Comparison of ENCODE assay signal across 27 cellular contexts in genomic region chr3:34938784-34939183, GRCh38.
DNase-seq lines count a peak whose midpoint lies in the region; ATAC-seq and TF ChIP-seq lines count a peak whose summit lies in the region.
"Had no signal": no experiment of that assay in that cellular context is flagged by ENCODE, and none has a peak within 500 bp of the region (broad histone marks: within the 10 kb centered on the region; RNA-seq: fewer than 3 reads in every experiment).

No MANE protein-coding gene starts in this region.

- H3K36me3 ChIP-seq in SK-N-SH (replicated peaks in 1 of 2; ENCODE audit: control insufficient read depth in 1 of 2, insufficient read depth in 2 of 2, low read length in 1 of 2): no peaks in the 10 kb centered on the region
- H3K36me3 ChIP-seq: BE2C; BLaER1; BLaER1 treated with 17β-estradiol and CSF1 and Interleukin-3, amounts not matched to agents 10 nM and 100 nM had no signal

- no peaks in the 10 kb centered on the region for H3F3A ChIP-seq in SK-N-SH (replicated peaks; ENCODE audit: insufficient read depth)

- H3K79me2 ChIP-seq in SK-N-SH (ENCODE audit: insufficient read depth): no peaks in the 10 kb centered on the region

- no peak for TF ChIP-seq EP300 in SK-N-SH (IDR thresholded peaks at IDR 0.05; ENCODE audit: borderline replicate concordance in 1 of 2, low read depth in 1 of 2, low read length in 1 of 2)

- 21% methylated on average over 1 of the region's 1 CpG for WGBS in SK-N-SH (ENCODE audit: low lambda C conversion rate)

- ATAC-seq in SK-N-SH treated with all-trans-retinoic acid at 6 μM for 48 hours: no peak
- ATAC-seq: A549; CD8-positive, alpha-beta T cell had no signal

- POLR2A ChIA-PET in SK-N-SH (lab: Yijun Ruan, JAX): no interaction called here

- H3K9me2 ChIP-seq in SK-N-SH: no peaks in the 10 kb centered on the region

- H4K20me1 ChIP-seq in SK-N-SH (ENCODE audit: insufficient read depth): no peaks in the 10 kb centered on the region
- H4K20me1 ChIP-seq: BLaER1; BLaER1 treated with 17β-estradiol and CSF1 and Interleukin-3, amounts not matched to agents 10 nM and 100 nM had no signal

- no peaks in the 10 kb centered on the region; a peak in 1 of 4 replicates for H3K4me1 ChIP-seq in SK-N-SH (ENCODE audit: control insufficient read depth in 1 of 2, insufficient read depth in 2 of 2, low read depth in 1 of 2, low read length in 1 of 2)
- H3K4me1 ChIP-seq: A549; BE2C; BLaER1; BLaER1 treated with 17β-estradiol and CSF1 and Interleukin-3, amounts not matched to agents 10 nM and 100 nM; Caco-2 had no signal

- no peaks in the 10 kb centered on the region; the same call in 1 of the 2 replicates for H3K9me3 ChIP-seq in SK-N-SH
- H3K9me3 ChIP-seq: A549, BE2C, BLaER1, Caco-2 had no signal

- H3K9ac ChIP-seq in SK-N-SH: no peak overlapping the region
- H3K9ac ChIP-seq: BLaER1; BLaER1 treated with 17β-estradiol and CSF1 and Interleukin-3, amounts not matched to agents 10 nM and 100 nM had no signal

- TF ChIP-seq CTCF in SK-N-SH (IDR thresholded peaks at IDR 0.05): no peak

- DNase-seq in SK-N-SH: no peak
- DNase-seq: 8988T; ACHN; AML-193; BE2C; C1 segment of cervical spinal cord; Caco-2; Calu3; CD4-positive, alpha-beta memory T cell; CD4-positive, alpha-beta T cell; CD4-positive, CD25-positive, alpha-beta regulatory T cell; CD8-positive, alpha-beta memory T cell; CD8-positive, alpha-beta T cell; COR-L47; DMS 273 treated with DMSO at 0.1 percent for 48 hours; DMS153; DMS53; DMS79; DMS79 treated with DMSO at 0.1 percent for 48 hours; DND-41; EL had no signal

- no peak overlapping the region for H3K4me2 ChIP-seq in SK-N-SH
- H3K4me2 ChIP-seq: A549; BLaER1; BLaER1 treated with 17β-estradiol and CSF1 and Interleukin-3, amounts not matched to agents 10 nM and 100 nM had no signal

- CTCF ChIA-PET in SK-N-SH (lab: Yijun Ruan, JAX): no interaction called here

- no peak overlapping the region for H3K27ac ChIP-seq in SK-N-SH (ENCODE audit: low read depth in 2 of 2, low read length in 1 of 2)
- H3K27ac ChIP-seq: 22Rv1; A549; BLaER1; BLaER1 treated with 17β-estradiol and CSF1 and Interleukin-3, amounts not matched to agents 10 nM and 100 nM; C4-2B had no signal

- no peak overlapping the region for H2AFZ ChIP-seq in SK-N-SH (ENCODE audit: low read depth)

- H3K4me3 ChIP-seq in SK-N-SH (ENCODE audit: low read depth in 2 of 2, low read length in 1 of 2): no peak overlapping the region
- H3K4me3 ChIP-seq: A549; BLaER1; BLaER1 treated with 17β-estradiol and CSF1 and Interleukin-3, amounts not matched to agents 10 nM and 100 nM had no signal

- H3K27me3 ChIP-seq in SK-N-SH (ENCODE audit: insufficient read depth): no peaks in the 10 kb centered on the region
- H3K27me3 ChIP-seq: BE2C; BLaER1; BLaER1 treated with 17β-estradiol and CSF1 and Interleukin-3, amounts not matched to agents 10 nM and 100 nM had no signal

- no peak for TF ChIP-seq RAD21 in SK-N-SH (IDR thresholded peaks at IDR 0.05; ENCODE audit: low read length)

TF ChIP-seq in SK-N-SH treated with all-trans-retinoic acid at 6 μM for 48 hours, 23 proteins besides CTCF, POLR2A, EP300 and RAD21:
- TF ChIP-seq ZNF8 (CRISPR knock-in tag; IDR thresholded peaks at IDR 0.05) (peak; percentile 95), RARB (CRISPR knock-in tag; IDR thresholded peaks at IDR 0.05) (no peak)

TF ChIP-seq in SK-N-SH, 30 proteins besides CTCF, POLR2A, EP300 and RAD21:
- TF ChIP-seq IRF3 (IDR thresholded peaks at IDR 0.05; ENCODE audit: low read depth, low read length): no peak
- no peak for TF ChIP-seq TCF12 (IDR thresholded peaks at IDR 0.05)
- TF ChIP-seq POLR2AphosphoS5 (IDR thresholded peaks at IDR 0.05; ENCODE audit: low read depth, low read length): no peak
- TF ChIP-seq CHD2 (IDR thresholded peaks at IDR 0.05; ENCODE audit: low read length, partially characterized antibody): no peak
- no peak for TF ChIP-seq FOSL2 (IDR thresholded peaks at IDR 0.05; ENCODE audit: borderline replicate concordance, low read depth)
- TF ChIP-seq GATA2 (CRISPR knock-in tag; IDR thresholded peaks at IDR 0.05): no peak
- TF ChIP-seq PBX3 (IDR thresholded peaks at IDR 0.05): no peak
- TF ChIP-seq NFIC (IDR thresholded peaks at IDR 0.05; ENCODE audit: borderline replicate concordance): no peak
- no peak for TF ChIP-seq FOXM1 (IDR thresholded peaks at IDR 0.05; ENCODE audit: low read depth)
- no peak for TF ChIP-seq RXRA (IDR thresholded peaks at IDR 0.05; ENCODE audit: borderline replicate concordance, low read depth)
- no peak for TF ChIP-seq MAX (IDR thresholded peaks at IDR 0.05; ENCODE audit: low read depth)
- no peak for TF ChIP-seq JUND (IDR thresholded peaks at IDR 0.05)
- TF ChIP-seq REST (IDR thresholded peaks at IDR 0.05; ENCODE audit: low read depth, low read length): no peak
- TF ChIP-seq MXI1 (IDR thresholded peaks at IDR 0.05; ENCODE audit: low read depth, low read length): no peak
- no peak for TF ChIP-seq SMC3 (IDR thresholded peaks at IDR 0.05; ENCODE audit: low read depth, low read length)
- no peak for TF ChIP-seq EZH2phosphoT487 (IDR thresholded peaks at IDR 0.05; ENCODE audit: borderline replicate concordance, low read depth)
- TF ChIP-seq YY1 (IDR thresholded peaks at IDR 0.05; ENCODE audit: low read depth): no peak
- TF ChIP-seq USF1 (IDR thresholded peaks at IDR 0.05; ENCODE audit: borderline replicate concordance, low read depth): no peak
- TF ChIP-seq USF2 (IDR thresholded peaks at IDR 0.05; ENCODE audit: borderline replicate concordance, low read depth, low read length): no peak
